ENCODE assay signal across 9 cellular contexts in genomic region chr21:34882719-34883131, GRCh38.
DNase-seq lines count a peak whose midpoint lies in the region; ATAC-seq, FAIRE-seq and TF ChIP-seq lines count a peak whose summit lies in the region.
"Had no signal": no experiment of that assay in that cellular context is flagged by ENCODE, and none has a peak within 500 bp of the region (broad histone marks: within the 10 kb centered on the region; RNA-seq: fewer than 3 reads in every experiment).

No MANE protein-coding gene starts in this region.

- 25 to 54% (median 31%) methylated on average over 2 of the region's 2 CpGs for WGBS in stomach, 5 donors
- WGBS in small intestine, 3 donors: 45 to 73% (median 67%) methylated on average over 2 of the region's 2 CpGs

- peak overlapping the region; percentile 15 for H3K4me3 Mint-ChIP-seq in activated CD8-positive, alpha-beta memory T cell treated with anti-CD3 and anti-CD28 coated beads, Interleukin-2, amount 10 ng/mL, durations not matched to agents 7 days and 5 days

- TF ChIP-seq POLR2A in endothelial cell of umbilical vein (IDR thresholded peaks at IDR 0.05; ENCODE audit: low read depth, low read length): no peak
- no peak for TF ChIP-seq POLR2A in stomach (IDR thresholded peaks at IDR 0.05)

- peak overlapping the region; percentile 94 for H3K9ac ChIP-seq in endothelial cell of umbilical vein (replicated peaks; ENCODE audit: extremely low read depth, insufficient read depth, low read length)

- peak overlapping the region; percentile 97 for H3K4me2 ChIP-seq in endothelial cell of umbilical vein (ENCODE audit: insufficient read depth, low read length)

- CTCF ChIA-PET in activated CD8-positive, alpha-beta memory T cell treated with anti-CD3 and anti-CD28 coated beads, Interleukin-2, amount 10 ng/mL, durations not matched to agents 7 days and 5 days (lab: Charles Lee): interaction anchor here (2.0 kb wide), 1 partner anchor 137 kb away, joined by 7 read pairs; no protein-coding TSS in a partner anchor
- CTCF ChIA-PET in endothelial cell of umbilical vein (lab: Charles Lee): interaction anchor here (0.6 to 14.7 kb wide), 3 partner anchors 75 to 137 kb away, joined by 4 to 249 read pairs (median 4); no protein-coding TSS in a partner anchor

- peaks cover 94% of the 10 kb centered on the region for H3K79me2 ChIP-seq in endothelial cell of umbilical vein (ENCODE audit: control insufficient read depth, insufficient read depth, low read length)

- ATAC-seq in activated CD8-positive, alpha-beta memory T cell treated with anti-CD3 and anti-CD28 coated beads, Interleukin-2, amount 10 ng/mL, durations not matched to agents 7 days and 5 days: no peak

- H4K20me1 ChIP-seq in endothelial cell of umbilical vein (replicated peaks; ENCODE audit: control insufficient read depth, extremely low read depth, insufficient read depth, low read length): no peaks in the 10 kb centered on the region

- peaks cover 0 to 8% of the 10 kb centered on the region in 2 experiments for H3K36me3 ChIP-seq in endothelial cell of umbilical vein (ENCODE audit: control insufficient read depth in 2 of 2, extremely low read depth in 1 of 2, insufficient read depth in 2 of 2, low read length in 2 of 2)
- H3K36me3 ChIP-seq in stomach: peaks cover 0 to 13% (median 6%) of the 10 kb centered on the region in 4 donors
- H3K36me3 ChIP-seq in small intestine (ENCODE audit: control insufficient read depth in 2 of 2, insufficient read depth in 2 of 2, low read length in 2 of 2): no peaks in the 10 kb centered on the region

- FAIRE-seq in endothelial cell of umbilical vein (lab: Jason Lieb, UNC): no peak
- no peak for FAIRE-seq in small intestine (lab: Jason Lieb, UNC)

- no peaks in the 10 kb centered on the region for H3K27me3 Mint-ChIP-seq in activated CD8-positive, alpha-beta memory T cell treated with anti-CD3 and anti-CD28 coated beads, Interleukin-2, amount 10 ng/mL, durations not matched to agents 7 days and 5 days

- H3K27ac Mint-ChIP-seq in activated CD8-positive, alpha-beta memory T cell treated with anti-CD3 and anti-CD28 coated beads, Interleukin-2, amount 10 ng/mL, durations not matched to agents 7 days and 5 days: no peak overlapping the region

- TF ChIP-seq EP300 in stomach (IDR thresholded peaks at IDR 0.05): no peak

- dilution Hi-C loops in endothelial cell of umbilical vein (cut with MboI; ENCODE audit: extremely low pct_ligation_motif_present, low sequenced_read_pairs): no loop called here

- no TSS peak for BruUV-seq in endothelial cell of umbilical vein (replicated peaks; lab: Mats Ljungman, UMichigan)

- H3K9me1 ChIP-seq in endothelial cell of umbilical vein (replicated peaks; ENCODE audit: control insufficient read depth, extremely low read depth, insufficient read depth, low read length): no peaks in the 10 kb centered on the region

- H3K9me3 ChIP-seq in endothelial cell of umbilical vein (replicated peaks; ENCODE audit: control insufficient read depth, insufficient read depth, low read length) (no peaks in the 10 kb centered on the region), stomach (no peaks in the 10 kb centered on the region), small intestine (ENCODE audit: control insufficient read depth, low read depth) (no peaks in the 10 kb centered on the region)

- POLR2A ChIA-PET in endothelial cell of umbilical vein (lab: Charles Lee): no interaction called here

- peaks cover 56% of the 10 kb centered on the region for H3K4me1 Mint-ChIP-seq in activated CD8-positive, alpha-beta memory T cell treated with anti-CD3 and anti-CD28 coated beads, Interleukin-2, amount 10 ng/mL, durations not matched to agents 7 days and 5 days

- H3K4me3 ChIP-seq in endothelial cell of umbilical vein (replicated peaks in 1 of 3; ENCODE audit: insufficient read depth in 1 of 3, low read depth in 1 of 3, low read length in 3 of 3) (peak overlapping the region in 1 of 3 experiments; percentile 42), stomach (peak overlapping the region; percentile 3 to 73 (median 66)), small intestine (ENCODE audit: low read depth in 1 of 2, low read length in 2 of 2) (no peak overlapping the region)

- H3K27me3 ChIP-seq in endothelial cell of umbilical vein (ENCODE audit: control insufficient read depth in 2 of 2, insufficient read depth in 2 of 2, low read length in 2 of 2) (no peaks in the 10 kb centered on the region), stomach (peaks cover 0 to 31% (median 6%) of the 10 kb centered on the region in 3 donors), small intestine (ENCODE audit: control insufficient read depth in 2 of 2, insufficient read depth in 2 of 2, low read length in 2 of 2) (no peaks in the 10 kb centered on the region)

- TF ChIP-seq CTCF in endothelial cell of umbilical vein (IDR thresholded peaks at IDR 0.05; ENCODE audit: extremely low read depth in 1 of 2, insufficient read depth in 1 of 2, low read depth in 1 of 2, low read length in 2 of 2) (no peak), stomach (IDR thresholded peaks at IDR 0.05) (no peak)

- H3K9me3 Mint-ChIP-seq in activated CD8-positive, alpha-beta memory T cell treated with anti-CD3 and anti-CD28 coated beads, Interleukin-2, amount 10 ng/mL, durations not matched to agents 7 days and 5 days (ENCODE audit: low read depth): no peaks in the 10 kb centered on the region

- no peak overlapping the region for H2AFZ ChIP-seq in endothelial cell of umbilical vein (ENCODE audit: low read depth, low read length)

- DNase-seq in activated CD8-positive, alpha-beta memory T cell treated with anti-CD3 and anti-CD28 coated beads, Interleukin-2, amount 10 ng/mL, durations not matched to agents 7 days and 5 days: no peak
- DNase-seq in activated CD8-positive, alpha-beta memory T cell treated with anti-CD3 and anti-CD28 coated beads, Interleukin-2, amount 50 U/mL, for 4 hours: no peak
- DNase-seq in NOMO-1 treated with dmso at 0.1 percent for 144 hours (lab: John Stamatoyannopoulos, UW; ENCODE audit: unreplicated experiment) (peak; percentile 67), endothelial cell of umbilical vein (ENCODE audit: low read depth, low spot score) (peak; percentile 52), stomach (no peak), COR-L47 (lab: John Stamatoyannopoulos, UW) (no peak), small intestine (no peak), NCI-H1930 (lab: John Stamatoyannopoulos, UW) (no peak)
- DNase-seq: NCI-H1417 treated with DMSO at 0.1 percent for 48 hours had no signal

- H3K27ac ChIP-seq in endothelial cell of umbilical vein (ENCODE audit: insufficient read depth, low read depth, low read length) (peak overlapping the region; percentile 98), stomach (peak overlapping the region in 4 of 5 donors; percentile 91 to 98 (median 96)), small intestine (ENCODE audit: low read depth in 1 of 2, low read length in 1 of 2) (peak overlapping the region in 1 of 2 donors; percentile 65)

- peaks cover 32% of the 10 kb centered on the region for H3K36me3 Mint-ChIP-seq in activated CD8-positive, alpha-beta memory T cell treated with anti-CD3 and anti-CD28 coated beads, Interleukin-2, amount 10 ng/mL, durations not matched to agents 7 days and 5 days

- intact Hi-C loops in endothelial cell of umbilical vein (cut with micrococcal nuclease): loop anchor here (1.0 to 10.0 kb wide), 2 partner anchors 75 to 762 kb away; no protein-coding TSS in a partner anchor
- intact Hi-C loops in stomach (cut with DNase I; ENCODE audit: low total_unique reads): no loop called here

- H3K4me1 ChIP-seq in endothelial cell of umbilical vein (ENCODE audit: control insufficient read depth, extremely low read depth, insufficient read depth, low read length) (peaks cover 52% of the 10 kb centered on the region), stomach (peaks cover 10 to 69% (median 23%) of the 10 kb centered on the region in 4 donors), small intestine (ENCODE audit: control insufficient read depth in 2 of 2, insufficient read depth in 1 of 2, low read depth in 1 of 2, low read length in 1 of 2) (peaks cover 0 to 2% of the 10 kb centered on the region in 2 donors)

TF ChIP-seq in endothelial cell of umbilical vein, 7 proteins besides CTCF, POLR2A, EP300 and RAD21:
- TF ChIP-seq GATA2 (IDR thresholded peaks at IDR 0.05; ENCODE audit: insufficient read depth, insufficient read length, low read depth, low read length): no peak
- no peak for TF ChIP-seq EZH2 (IDR thresholded peaks at IDR 0.05; ENCODE audit: borderline replicate concordance, low read depth, low read length, severe bottlenecking)
- no peak for TF ChIP-seq POLR2AphosphoS5 (IDR thresholded peaks at IDR 0.05; ENCODE audit: insufficient read depth, low read depth, low read length)
- no peak for TF ChIP-seq MAX (IDR thresholded peaks at IDR 0.05; ENCODE audit: insufficient read depth, insufficient read length)
- TF ChIP-seq JUN (IDR thresholded peaks at IDR 0.05; ENCODE audit: borderline replicate concordance, insufficient read depth, insufficient read length, low read depth): no peak
- no peak for TF ChIP-seq FOS (IDR thresholded peaks at IDR 0.05; ENCODE audit: borderline replicate concordance, insufficient read depth, low read length)
- no peak for TF ChIP-seq MYC (IDR thresholded peaks at IDR 0.05; ENCODE audit: low read depth, low read length)

Comparison
In these comparisons a context has a peak if more than half of its experiments do, and no peak if none do; other contexts are left out.
1. DNase-seq: peak in NOMO-1 treated with dmso at 0.1 percent for 144 hours (single experiment) and endothelial cell of umbilical vein (single experiment); none in activated CD8-positive, alpha-beta memory T cell treated with anti-CD3 and anti-CD28 coated beads, Interleukin-2, amount 10 ng/mL, durations not matched to agents 7 days and 5 days (single experiment), activated CD8-positive, alpha-beta memory T cell treated with anti-CD3 and anti-CD28 coated beads, Interleukin-2, amount 50 U/mL, for 4 hours (single experiment), stomach (single experiment), COR-L47 (single experiment), small intestine (single experiment) and NCI-H1930 (0 of 2).
2. H3K4me3 ChIP-seq: peak in stomach (4 of 4); none in small intestine (0 of 2).